ENCODE assay signal across 8 cellular contexts in genomic region chr12:53492830-53493609, GRCh38. TPM values are rescaled to one million over a fixed set of nuclear protein-coding genes. Genes with fewer than 3 reads are reported as not detected.
DNase-seq lines count a peak whose midpoint lies in the region; ATAC-seq and TF ChIP-seq lines count a peak whose summit lies in the region.

No MANE protein-coding gene starts in this region.

- no peaks in the 10 kb centered on the region for H3K27me3 Mint-ChIP-seq in naive thymus-derived CD4-positive, alpha-beta T cell

- H3K4me2 ChIP-seq in KMS-11, result peak overlapping the region; percentile 98

- H4K20me1 ChIP-seq in KMS-11 (ENCODE audit: insufficient read depth), result no peaks in the 10 kb centered on the region

- no peaks in the 10 kb centered on the region for H3K9me3 ChIP-seq in Panc1 (ENCODE audit: control insufficient read depth, insufficient read depth, low read depth, low read length)
- H3K9me3 ChIP-seq in naive thymus-derived CD4-positive, alpha-beta T cell (ENCODE audit: control insufficient read depth in 2 of 3, low read length in 3 of 3), result no peaks in the 10 kb centered on the region

- DNase-seq in DMS114 treated with DMSO at 0.1 percent for 48 hours (lab: John Stamatoyannopoulos, UW; ENCODE audit: unreplicated experiment) (peak; percentile 88), Panc1 (ENCODE audit: low read depth, low spot score) (peak; percentile 60), fibroblast of gingiva (ENCODE audit: low read depth) (peak; percentile 88)
- DNase-seq in activated T-helper 1 cell treated with anti-CD3 and anti-CD28 coated beads, Interleukin-2, amount 50 U/mL, for 16 hours (ENCODE audit: low read depth in 1 of 2, low spot score in 1 of 2), result peak; percentile 71 to 78
- peak; percentile 72 to 90 (median 80) for DNase-seq in naive thymus-derived CD4-positive, alpha-beta T cell
- DNase-seq in stimulated activated effector memory CD8-positive, alpha-beta T cell treated with anti-CD3 and anti-CD28 coated beads, Interleukin-12 subunit alpha, Interleukin-12 subunit beta, amount 100 ng/mL, for 72 hours (ENCODE audit: low spot score in 2 of 2), result peak; percentile 73 to 91

- no peaks in the 10 kb centered on the region for H3K27me3 ChIP-seq in KMS-11 (ENCODE audit: insufficient read depth, low read depth)
- no peaks in the 10 kb centered on the region for H3K27me3 ChIP-seq in Panc1 (ENCODE audit: control insufficient read depth, insufficient read depth, low read length)
- no peaks in the 10 kb centered on the region for H3K27me3 ChIP-seq in naive thymus-derived CD4-positive, alpha-beta T cell (ENCODE audit: control insufficient read depth in 2 of 2, insufficient read depth in 2 of 2, low read length in 2 of 2)

- peak overlapping the region; percentile 88 to 98 (median 95) for H3K27ac Mint-ChIP-seq in naive thymus-derived CD4-positive, alpha-beta T cell
- H3K27ac Mint-ChIP-seq in stimulated activated effector memory CD8-positive, alpha-beta T cell treated with anti-CD3 and anti-CD28 coated beads, Interleukin-12 subunit alpha, Interleukin-12 subunit beta, amount 100 ng/mL, for 72 hours, result peak overlapping the region; percentile 89

- POLR2A ChIA-PET in Panc1 (lab: Charles Lee), result interaction anchor here (0.5 to 0.8 kb wide), 4 partner anchors 11 to 292 kb away, joined by 3 to 8 read pairs (median 4); no protein-coding TSS in a partner anchor
- POLR2A ChIA-PET in naive thymus-derived CD4-positive, alpha-beta T cell (lab: Charles Lee), result interaction anchor here (0.6 to 5.1 kb wide), 9 partner anchors 8 to 198 kb away, joined by 3 to 31 read pairs (median 5); partner anchors contain the start of genes NPFF, PFDN5, SP1 and TARBP2

- H3K4me1 Mint-ChIP-seq in naive thymus-derived CD4-positive, alpha-beta T cell, result peaks cover 19 to 51% (median 40%) of the 10 kb centered on the region in 7 donors
- peaks cover 40% of the 10 kb centered on the region for H3K4me1 Mint-ChIP-seq in stimulated activated effector memory CD8-positive, alpha-beta T cell treated with anti-CD3 and anti-CD28 coated beads, Interleukin-12 subunit alpha, Interleukin-12 subunit beta, amount 100 ng/mL, for 72 hours

- intact Hi-C loops in Panc1 (cut with micrococcal nuclease; ENCODE audit: unreplicated experiment), result no loop called here
- intact Hi-C loops in naive thymus-derived CD4-positive, alpha-beta T cell (cut with micrococcal nuclease), result loop anchor here (1.0 to 2.0 kb wide), 4 partner anchors 8 to 112 kb away; partner anchors contain the start of genes PCBP2 (in 2 of the 2), SP1 (in 2 of the 2) and TARBP2 (in 2 of the 2)

- H3K36me3 ChIP-seq in KMS-11 (ENCODE audit: insufficient read depth) (no peaks in the 10 kb centered on the region), Panc1 (ENCODE audit: control insufficient read depth, insufficient read depth, low read length) (no peaks in the 10 kb centered on the region)
- H3K36me3 ChIP-seq in naive thymus-derived CD4-positive, alpha-beta T cell (ENCODE audit: control insufficient read depth in 2 of 3, insufficient read depth in 3 of 3, low read length in 3 of 3), result peaks cover 0 to under 1% (median 0%) of the 10 kb centered on the region in 3 experiments

- peaks cover 0 to 2% (median 0%) of the 10 kb centered on the region in 11 donors for H3K9me3 Mint-ChIP-seq in naive thymus-derived CD4-positive, alpha-beta T cell
- H3K9me3 Mint-ChIP-seq in stimulated activated effector memory CD8-positive, alpha-beta T cell treated with anti-CD3 and anti-CD28 coated beads, Interleukin-12 subunit alpha, Interleukin-12 subunit beta, amount 100 ng/mL, for 72 hours, result no peaks in the 10 kb centered on the region

- H3K27ac ChIP-seq in KMS-11, result peak overlapping the region; percentile 50
- H3K27ac ChIP-seq in Panc1 (ENCODE audit: low read length), result peak overlapping the region; percentile 92
- H3K27ac ChIP-seq in naive thymus-derived CD4-positive, alpha-beta T cell (ENCODE audit: low read depth, low read length), result peak overlapping the region; percentile 87

- no peaks in the 10 kb centered on the region for H3K79me2 ChIP-seq in KMS-11 (ENCODE audit: insufficient read depth, low read depth)

- H3K4me3 ChIP-seq in KMS-11 (IDR thresholded peaks at IDR 0.05; ENCODE audit: insufficient read depth, low read depth, low read length) (peak overlapping the region; percentile 64), Panc1 (ENCODE audit: low read depth in 2 of 2, low read length in 2 of 2) (peak overlapping the region; percentile 48 to 78)
- peak overlapping the region; percentile 82 for H3K4me3 ChIP-seq in naive thymus-derived CD4-positive, alpha-beta T cell (ENCODE audit: low read length)

- ATAC-seq in GM21619 (IDR thresholded peaks at IDR 0.05; ENCODE audit: unreplicated experiment), result peak; percentile 92
- ATAC-seq in Panc1, result peak; percentile 94
- peak; percentile 98 for ATAC-seq in naive thymus-derived CD4-positive, alpha-beta T cell
- ATAC-seq in stimulated activated effector memory CD8-positive, alpha-beta T cell treated with anti-CD3 and anti-CD28 coated beads, Interleukin-12 subunit alpha, Interleukin-12 subunit beta, amount 100 ng/mL, for 72 hours, result peak; percentile 94

- peak overlapping the region; percentile 54 for H3K9ac ChIP-seq in KMS-11

- peaks cover 40% of the 10 kb centered on the region for H3K4me1 ChIP-seq in KMS-11 (ENCODE audit: low read depth, poor library complexity, severe bottlenecking)
- peaks cover 28% of the 10 kb centered on the region for H3K4me1 ChIP-seq in Panc1 (ENCODE audit: control insufficient read depth, insufficient read depth, low read length)
- H3K4me1 ChIP-seq in naive thymus-derived CD4-positive, alpha-beta T cell (ENCODE audit: control insufficient read depth in 2 of 2, insufficient read depth in 2 of 2, low read length in 2 of 2), result peaks cover 12 to 16% of the 10 kb centered on the region in 2 donors

- in situ Hi-C loops in Panc1 (cut with HindIII; ENCODE audit: low pct_unique_long_range_greater_than_20kb, low sequenced_read_pairs), result no loop called here

- CTCF ChIA-PET in Panc1 (lab: Charles Lee), result interaction anchor here (0.7 kb wide), 1 partner anchor 11 kb away, joined by 3 read pairs; no protein-coding TSS in a partner anchor
- CTCF ChIA-PET in naive thymus-derived CD4-positive, alpha-beta T cell (lab: Charles Lee), result interaction anchor here (0.5 to 2.1 kb wide), 5 partner anchors 8 to 139 kb away, joined by 3 to 7 read pairs (median 3); partner anchors contain the start of gene TARBP2

- H2AFZ ChIP-seq in KMS-11 (ENCODE audit: low read depth), result peak overlapping the region; percentile 90

- TF ChIP-seq CTCF in KMS-11 (conservative IDR thresholded peaks at IDR 0.05; ENCODE audit: low read depth, low read length) (no peak; the same call in 1 of the 2 replicates), Panc1 (IDR thresholded peaks at IDR 0.05) (no peak)

- H3K36me3 Mint-ChIP-seq in naive thymus-derived CD4-positive, alpha-beta T cell, result peaks cover 0 to 4% (median 0%) of the 10 kb centered on the region in 5 donors
- peaks cover 23% of the 10 kb centered on the region for H3K36me3 Mint-ChIP-seq in stimulated activated effector memory CD8-positive, alpha-beta T cell treated with anti-CD3 and anti-CD28 coated beads, Interleukin-12 subunit alpha, Interleukin-12 subunit beta, amount 100 ng/mL, for 72 hours

- no TSS peak for BruUV-seq in Panc1 (replicated peaks; lab: Mats Ljungman, UMichigan)

- H3K4me3 Mint-ChIP-seq in naive thymus-derived CD4-positive, alpha-beta T cell, result peak overlapping the region; percentile 89 to 98 (median 92)
- H3K4me3 Mint-ChIP-seq in stimulated activated effector memory CD8-positive, alpha-beta T cell treated with anti-CD3 and anti-CD28 coated beads, Interleukin-12 subunit alpha, Interleukin-12 subunit beta, amount 100 ng/mL, for 72 hours, result peak overlapping the region; percentile 78

RNA-seq across cellular contexts. Expression of gene MAP3K12, which starts 6.2 kb away (rescaled TPM):
- 32.2 TPM for total RNA-seq in Panc1 (2021; ENCODE audit: unreplicated experiment)
- polyA plus RNA-seq in Panc1 (2012; ENCODE audit: insufficient read length), result 43.9 TPM
- total RNA-seq in naive thymus-derived CD4-positive, alpha-beta T cell, result 10 to 100 TPM; 21.8 to 29.7 (median 23.0) TPM
- polyA plus RNA-seq in naive thymus-derived CD4-positive, alpha-beta T cell, result 1 to 10 TPM; 4.9 to 6.6 TPM

RNA-seq across cellular contexts. Expression of gene TARBP2, which starts 8.1 kb away (rescaled TPM):
- total RNA-seq in Panc1 (2021; ENCODE audit: unreplicated experiment), result 67.3 TPM
- polyA plus RNA-seq in Panc1 (2012; ENCODE audit: insufficient read length), result 60.6 TPM
- total RNA-seq in naive thymus-derived CD4-positive, alpha-beta T cell, result 10 to 100 TPM; 25.1 to 45.2 (median 40.7) TPM
- 10 to 100 TPM; 30.9 to 34.2 TPM for polyA plus RNA-seq in naive thymus-derived CD4-positive, alpha-beta T cell

RNA-seq across cellular contexts. Expression of gene NPFF, which starts 14.3 kb away (rescaled TPM):
- not detected for total RNA-seq in Panc1 (2021; ENCODE audit: unreplicated experiment)
- not detected for polyA plus RNA-seq in Panc1 (2012; ENCODE audit: insufficient read length)
- not detected for total RNA-seq in naive thymus-derived CD4-positive, alpha-beta T cell
- polyA plus RNA-seq in naive thymus-derived CD4-positive, alpha-beta T cell, result not detected

RNA-seq across cellular contexts. Expression of gene PCBP2, which starts 41.1 kb away (rescaled TPM):
- total RNA-seq in Panc1 (2021; ENCODE audit: unreplicated experiment), result 836 TPM
- polyA plus RNA-seq in Panc1 (2012; ENCODE audit: insufficient read length), result 703 TPM
- total RNA-seq in naive thymus-derived CD4-positive, alpha-beta T cell, result 1,000 to 10,000 TPM in 2 of 5 experiments, 100 to 1,000 TPM in 3; 737 to 1,110 (median 928) TPM
- polyA plus RNA-seq in naive thymus-derived CD4-positive, alpha-beta T cell, result 100 to 1,000 TPM; 148 to 158 TPM

RNA-seq across cellular contexts. Expression of gene PRR13, which starts 51.5 kb away (rescaled TPM):
- total RNA-seq in Panc1 (2021; ENCODE audit: unreplicated experiment), result 454 TPM
- 425 TPM for polyA plus RNA-seq in Panc1 (2012; ENCODE audit: insufficient read length)
- total RNA-seq in naive thymus-derived CD4-positive, alpha-beta T cell, result 100 to 1,000 TPM; 147 to 215 (median 201) TPM
- polyA plus RNA-seq in naive thymus-derived CD4-positive, alpha-beta T cell, result 100 to 1,000 TPM; 493 to 529 TPM

Comparison
In these comparisons a context has a peak if more than half of its experiments do, and no peak if none do; other contexts are left out.
1. Peak in every context shown above with its lines: DNase-seq, ATAC-seq, H3K4me3 ChIP-seq and H3K27ac ChIP-seq.